Comparison of ENCODE assay signal across 1 cellular context in genomic region chr16:46885960-46886763, GRCh38.
TF ChIP-seq lines count a peak whose summit lies in the region.

No MANE protein-coding gene starts in this region.

TF ChIP-seq in HepG2, 621 proteins besides CTCF, POLR2A, EP300 and RAD21 (continued from another document and continues in another):
- peak; percentile 63; the same call in 1 of the 2 replicates for TF ChIP-seq HBP1 (CRISPR knock-in tag; IDR thresholded peaks at IDR 0.05; ENCODE audit: low read depth)
- no peak for TF ChIP-seq ZNF292 (CRISPR knock-in tag; IDR thresholded peaks at IDR 0.05; ENCODE audit: borderline replicate concordance, low read depth)
- no peak for TF ChIP-seq ZNF230 (CRISPR knock-in tag; IDR thresholded peaks at IDR 0.05)
- TF ChIP-seq YEATS4 (CRISPR knock-in tag; IDR thresholded peaks at IDR 0.05; ENCODE audit: borderline replicate concordance), result no peak
- TF ChIP-seq ZNF337 (CRISPR knock-in tag; IDR thresholded peaks at IDR 0.05; ENCODE audit: borderline replicate concordance, low read depth), result no peak
- no peak for TF ChIP-seq KLF15 (CRISPR knock-in tag; IDR thresholded peaks at IDR 0.05; ENCODE audit: borderline replicate concordance)
- TF ChIP-seq ZFP37 (CRISPR knock-in tag; IDR thresholded peaks at IDR 0.05; ENCODE audit: borderline replicate concordance), result no peak
- no peak for TF ChIP-seq ARNTL (CRISPR knock-in tag; IDR thresholded peaks at IDR 0.05)
- no peak for TF ChIP-seq AHDC1 (CRISPR knock-in tag; IDR thresholded peaks at IDR 0.05; ENCODE audit: borderline replicate concordance)
- no peak for TF ChIP-seq ZNF580 (CRISPR knock-in tag; IDR thresholded peaks at IDR 0.05; ENCODE audit: borderline replicate concordance, low read depth)
- 0 out of 2 replicates have a peak, but pooled peaks have one; percentile 9 for TF ChIP-seq ZNF709 (CRISPR knock-in tag; IDR thresholded peaks at IDR 0.05)
- no peak for TF ChIP-seq NR2F2 (IDR thresholded peaks at IDR 0.05; ENCODE audit: borderline replicate concordance, low read depth)
- TF ChIP-seq PHF20 (CRISPR knock-in tag; IDR thresholded peaks at IDR 0.05), result no peak
- no peak; the same call in 1 of the 2 replicates for TF ChIP-seq ZNF768 (CRISPR knock-in tag; IDR thresholded peaks at IDR 0.05)
- no peak for TF ChIP-seq CC2D1A (CRISPR knock-in tag; IDR thresholded peaks at IDR 0.05)
- TF ChIP-seq FOXK1 (CRISPR knock-in tag; IDR thresholded peaks at IDR 0.05; ENCODE audit: borderline replicate concordance, low read depth), result no peak; the same call in 1 of the 2 replicates
- no peak for TF ChIP-seq ZBTB10 (CRISPR knock-in tag; IDR thresholded peaks at IDR 0.05; ENCODE audit: borderline replicate concordance)
- peak; percentile 57; the same call in 1 of the 2 replicates for TF ChIP-seq CCDC6 (CRISPR knock-in tag; IDR thresholded peaks at IDR 0.05)
- TF ChIP-seq ZBTB3 (CRISPR knock-in tag; IDR thresholded peaks at IDR 0.05; ENCODE audit: borderline replicate concordance, low read depth), result no peak; the same call in 1 of the 2 replicates
- TF ChIP-seq ATM (IDR thresholded peaks at IDR 0.05; ENCODE audit: borderline replicate concordance), result no peak
- no peak for TF ChIP-seq KDM5A (IDR thresholded peaks at IDR 0.05; ENCODE audit: borderline replicate concordance, low read length)
- TF ChIP-seq ZNF264 (CRISPR knock-in tag; IDR thresholded peaks at IDR 0.05), result no peak
- TF ChIP-seq AGO2 (optimal IDR thresholded peaks at IDR 0.05; ENCODE audit: low read depth, low read length), result no peak
- no peak for TF ChIP-seq ZNF710 (CRISPR knock-in tag; IDR thresholded peaks at IDR 0.05; ENCODE audit: borderline replicate concordance)
- TF ChIP-seq ZSCAN12 (CRISPR knock-in tag; IDR thresholded peaks at IDR 0.05), result no peak
- TF ChIP-seq GRHL1 (CRISPR knock-in tag; conservative IDR thresholded peaks at IDR 0.05), result no peak
- peak; percentile 25; the same call in 1 of the 2 replicates for TF ChIP-seq IKZF5 (CRISPR knock-in tag; IDR thresholded peaks at IDR 0.05)
- no peak for TF ChIP-seq ARHGAP35 (CRISPR knock-in tag; IDR thresholded peaks at IDR 0.05; ENCODE audit: borderline replicate concordance)
- no peak for TF ChIP-seq FOXK2 (IDR thresholded peaks at IDR 0.05)
- no peak for TF ChIP-seq RELA (CRISPR knock-in tag; IDR thresholded peaks at IDR 0.05)
- TF ChIP-seq HES4 (CRISPR knock-in tag; IDR thresholded peaks at IDR 0.05; ENCODE audit: borderline replicate concordance), result 0 out of 2 replicates have a peak, but pooled peaks have one; percentile 9
- no peak for TF ChIP-seq ZNF772 (CRISPR knock-in tag; IDR thresholded peaks at IDR 0.05)
- no peak for TF ChIP-seq HOXA7 (CRISPR knock-in tag; IDR thresholded peaks at IDR 0.05)
- no peak for TF ChIP-seq ZFYVE20 (CRISPR knock-in tag; IDR thresholded peaks at IDR 0.05; ENCODE audit: borderline replicate concordance, low read depth)
- TF ChIP-seq SMARCC2 (IDR thresholded peaks at IDR 0.05), result no peak
- TF ChIP-seq ZNF101 (CRISPR knock-in tag; IDR thresholded peaks at IDR 0.05; ENCODE audit: borderline replicate concordance, low read depth), result no peak
- no peak for TF ChIP-seq CSRNP2 (CRISPR knock-in tag; conservative IDR thresholded peaks at IDR 0.05; ENCODE audit: low read depth)
- peak; percentile 2 for TF ChIP-seq ZEB1 (IDR thresholded peaks at IDR 0.05; ENCODE audit: insufficient replicate concordance, low read depth)
- TF ChIP-seq PATZ1 (CRISPR knock-in tag; IDR thresholded peaks at IDR 0.05), result no peak
- no peak; the same call in 1 of the 2 replicates for TF ChIP-seq ZNF180 (CRISPR knock-in tag; IDR thresholded peaks at IDR 0.05; ENCODE audit: borderline replicate concordance, low read depth)
- no peak for TF ChIP-seq ZNF513 (CRISPR knock-in tag; conservative IDR thresholded peaks at IDR 0.05)
